1 cellular context compared by ENCODE assay signal in genomic region chr6:130864344-130864743, GRCh38.
TF ChIP-seq lines count a peak whose summit lies in the region.

No MANE protein-coding gene starts in this region.

TF ChIP-seq in HepG2, 621 proteins besides CTCF, POLR2A, EP300 and RAD21 (continued from another document and continues in another):
- TF ChIP-seq, protein P1, sequence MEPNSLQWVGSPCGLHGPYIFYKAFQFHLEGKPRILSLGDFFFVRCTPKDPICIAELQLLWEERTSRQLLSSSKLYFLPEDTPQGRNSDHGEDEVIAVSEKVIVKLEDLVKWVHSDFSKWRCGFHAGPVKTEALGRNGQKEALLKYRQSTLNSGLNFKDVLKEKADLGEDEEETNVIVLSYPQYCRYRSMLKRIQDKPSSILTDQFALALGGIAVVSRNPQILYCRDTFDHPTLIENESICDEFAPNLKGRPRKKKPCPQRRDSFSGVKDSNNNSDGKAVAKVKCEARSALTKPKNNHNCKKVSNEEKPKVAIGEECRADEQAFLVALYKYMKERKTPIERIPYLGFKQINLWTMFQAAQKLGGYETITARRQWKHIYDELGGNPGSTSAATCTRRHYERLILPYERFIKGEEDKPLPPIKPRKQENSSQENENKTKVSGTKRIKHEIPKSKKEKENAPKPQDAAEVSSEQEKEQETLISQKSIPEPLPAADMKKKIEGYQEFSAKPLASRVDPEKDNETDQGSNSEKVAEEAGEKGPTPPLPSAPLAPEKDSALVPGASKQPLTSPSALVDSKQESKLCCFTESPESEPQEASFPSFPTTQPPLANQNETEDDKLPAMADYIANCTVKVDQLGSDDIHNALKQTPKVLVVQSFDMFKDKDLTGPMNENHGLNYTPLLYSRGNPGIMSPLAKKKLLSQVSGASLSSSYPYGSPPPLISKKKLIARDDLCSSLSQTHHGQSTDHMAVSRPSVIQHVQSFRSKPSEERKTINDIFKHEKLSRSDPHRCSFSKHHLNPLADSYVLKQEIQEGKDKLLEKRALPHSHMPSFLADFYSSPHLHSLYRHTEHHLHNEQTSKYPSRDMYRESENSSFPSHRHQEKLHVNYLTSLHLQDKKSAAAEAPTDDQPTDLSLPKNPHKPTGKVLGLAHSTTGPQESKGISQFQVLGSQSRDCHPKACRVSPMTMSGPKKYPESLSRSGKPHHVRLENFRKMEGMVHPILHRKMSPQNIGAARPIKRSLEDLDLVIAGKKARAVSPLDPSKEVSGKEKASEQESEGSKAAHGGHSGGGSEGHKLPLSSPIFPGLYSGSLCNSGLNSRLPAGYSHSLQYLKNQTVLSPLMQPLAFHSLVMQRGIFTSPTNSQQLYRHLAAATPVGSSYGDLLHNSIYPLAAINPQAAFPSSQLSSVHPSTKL (CRISPR knock-in tag; IDR thresholded peaks at IDR 0.05): peak; percentile 95
- TF ChIP-seq MXI1 (IDR thresholded peaks at IDR 0.05; ENCODE audit: borderline replicate concordance, low read depth, low read length): peak; percentile 19; the same call in 1 of the 3 replicates
- 0 out of 2 replicates have a peak, but pooled peaks have one; percentile 54 for TF ChIP-seq ZSCAN9 (CRISPR knock-in tag; IDR thresholded peaks at IDR 0.05; ENCODE audit: borderline replicate concordance)
- peak; percentile 68 for TF ChIP-seq NCOA2 (CRISPR knock-in tag; IDR thresholded peaks at IDR 0.05)
- TF ChIP-seq, protein P2, sequence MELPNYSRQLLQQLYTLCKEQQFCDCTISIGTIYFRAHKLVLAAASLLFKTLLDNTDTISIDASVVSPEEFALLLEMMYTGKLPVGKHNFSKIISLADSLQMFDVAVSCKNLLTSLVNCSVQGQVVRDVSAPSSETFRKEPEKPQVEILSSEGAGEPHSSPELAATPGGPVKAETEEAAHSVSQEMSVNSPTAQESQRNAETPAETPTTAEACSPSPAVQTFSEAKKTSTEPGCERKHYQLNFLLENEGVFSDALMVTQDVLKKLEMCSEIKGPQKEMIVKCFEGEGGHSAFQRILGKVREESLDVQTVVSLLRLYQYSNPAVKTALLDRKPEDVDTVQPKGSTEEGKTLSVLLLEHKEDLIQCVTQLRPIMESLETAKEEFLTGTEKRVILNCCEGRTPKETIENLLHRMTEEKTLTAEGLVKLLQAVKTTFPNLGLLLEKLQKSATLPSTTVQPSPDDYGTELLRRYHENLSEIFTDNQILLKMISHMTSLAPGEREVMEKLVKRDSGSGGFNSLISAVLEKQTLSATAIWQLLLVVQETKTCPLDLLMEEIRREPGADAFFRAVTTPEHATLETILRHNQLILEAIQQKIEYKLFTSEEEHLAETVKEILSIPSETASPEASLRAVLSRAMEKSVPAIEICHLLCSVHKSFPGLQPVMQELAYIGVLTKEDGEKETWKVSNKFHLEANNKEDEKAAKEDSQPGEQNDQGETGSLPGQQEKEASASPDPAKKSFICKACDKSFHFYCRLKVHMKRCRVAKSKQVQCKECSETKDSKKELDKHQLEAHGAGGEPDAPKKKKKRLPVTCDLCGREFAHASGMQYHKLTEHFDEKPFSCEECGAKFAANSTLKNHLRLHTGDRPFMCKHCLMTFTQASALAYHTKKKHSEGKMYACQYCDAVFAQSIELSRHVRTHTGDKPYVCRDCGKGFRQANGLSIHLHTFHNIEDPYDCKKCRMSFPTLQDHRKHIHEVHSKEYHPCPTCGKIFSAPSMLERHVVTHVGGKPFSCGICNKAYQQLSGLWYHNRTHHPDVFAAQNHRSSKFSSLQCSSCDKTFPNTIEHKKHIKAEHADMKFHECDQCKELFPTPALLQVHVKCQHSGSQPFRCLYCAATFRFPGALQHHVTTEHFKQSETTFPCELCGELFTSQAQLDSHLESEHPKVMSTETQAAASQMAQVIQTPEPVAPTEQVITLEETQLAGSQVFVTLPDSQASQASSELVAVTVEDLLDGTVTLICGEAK (IDR thresholded peaks at IDR 0.05): no peak
- TF ChIP-seq, protein P2 (CRISPR knock-in tag; IDR thresholded peaks at IDR 0.05): no peak
- TF ChIP-seq, protein P3, sequence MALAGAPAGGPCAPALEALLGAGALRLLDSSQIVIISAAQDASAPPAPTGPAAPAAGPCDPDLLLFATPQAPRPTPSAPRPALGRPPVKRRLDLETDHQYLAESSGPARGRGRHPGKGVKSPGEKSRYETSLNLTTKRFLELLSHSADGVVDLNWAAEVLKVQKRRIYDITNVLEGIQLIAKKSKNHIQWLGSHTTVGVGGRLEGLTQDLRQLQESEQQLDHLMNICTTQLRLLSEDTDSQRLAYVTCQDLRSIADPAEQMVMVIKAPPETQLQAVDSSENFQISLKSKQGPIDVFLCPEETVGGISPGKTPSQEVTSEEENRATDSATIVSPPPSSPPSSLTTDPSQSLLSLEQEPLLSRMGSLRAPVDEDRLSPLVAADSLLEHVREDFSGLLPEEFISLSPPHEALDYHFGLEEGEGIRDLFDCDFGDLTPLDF (CRISPR knock-in tag; IDR thresholded peaks at IDR 0.05): no peak
- no peak for TF ChIP-seq FOXO4 (CRISPR knock-in tag; conservative IDR thresholded peaks at IDR 0.05)
- TF ChIP-seq SKI (IDR thresholded peaks at IDR 0.05; ENCODE audit: partially characterized antibody): no peak
- TF ChIP-seq KLF11 (CRISPR knock-in tag; IDR thresholded peaks at IDR 0.05): no peak
- 0 out of 2 replicates have a peak, but pooled peaks have one; percentile 14 for TF ChIP-seq HOXA5 (CRISPR knock-in tag; IDR thresholded peaks at IDR 0.05)
- no peak for TF ChIP-seq MYNN (CRISPR knock-in tag; IDR thresholded peaks at IDR 0.05; ENCODE audit: low read depth)
- peak; percentile 12; the same call in 1 of the 2 replicates for TF ChIP-seq ZNF605 (CRISPR knock-in tag; IDR thresholded peaks at IDR 0.05)
- TF ChIP-seq MTA1 (CRISPR knock-in tag; IDR thresholded peaks at IDR 0.05; ENCODE audit: borderline replicate concordance): peak; percentile 78; the same call in 1 of the 2 replicates
- TF ChIP-seq ZNF44 (CRISPR knock-in tag; IDR thresholded peaks at IDR 0.05): no peak
- TF ChIP-seq CEBPG (CRISPR knock-in tag; IDR thresholded peaks at IDR 0.05): peak; percentile 12
- TF ChIP-seq, protein P4, sequence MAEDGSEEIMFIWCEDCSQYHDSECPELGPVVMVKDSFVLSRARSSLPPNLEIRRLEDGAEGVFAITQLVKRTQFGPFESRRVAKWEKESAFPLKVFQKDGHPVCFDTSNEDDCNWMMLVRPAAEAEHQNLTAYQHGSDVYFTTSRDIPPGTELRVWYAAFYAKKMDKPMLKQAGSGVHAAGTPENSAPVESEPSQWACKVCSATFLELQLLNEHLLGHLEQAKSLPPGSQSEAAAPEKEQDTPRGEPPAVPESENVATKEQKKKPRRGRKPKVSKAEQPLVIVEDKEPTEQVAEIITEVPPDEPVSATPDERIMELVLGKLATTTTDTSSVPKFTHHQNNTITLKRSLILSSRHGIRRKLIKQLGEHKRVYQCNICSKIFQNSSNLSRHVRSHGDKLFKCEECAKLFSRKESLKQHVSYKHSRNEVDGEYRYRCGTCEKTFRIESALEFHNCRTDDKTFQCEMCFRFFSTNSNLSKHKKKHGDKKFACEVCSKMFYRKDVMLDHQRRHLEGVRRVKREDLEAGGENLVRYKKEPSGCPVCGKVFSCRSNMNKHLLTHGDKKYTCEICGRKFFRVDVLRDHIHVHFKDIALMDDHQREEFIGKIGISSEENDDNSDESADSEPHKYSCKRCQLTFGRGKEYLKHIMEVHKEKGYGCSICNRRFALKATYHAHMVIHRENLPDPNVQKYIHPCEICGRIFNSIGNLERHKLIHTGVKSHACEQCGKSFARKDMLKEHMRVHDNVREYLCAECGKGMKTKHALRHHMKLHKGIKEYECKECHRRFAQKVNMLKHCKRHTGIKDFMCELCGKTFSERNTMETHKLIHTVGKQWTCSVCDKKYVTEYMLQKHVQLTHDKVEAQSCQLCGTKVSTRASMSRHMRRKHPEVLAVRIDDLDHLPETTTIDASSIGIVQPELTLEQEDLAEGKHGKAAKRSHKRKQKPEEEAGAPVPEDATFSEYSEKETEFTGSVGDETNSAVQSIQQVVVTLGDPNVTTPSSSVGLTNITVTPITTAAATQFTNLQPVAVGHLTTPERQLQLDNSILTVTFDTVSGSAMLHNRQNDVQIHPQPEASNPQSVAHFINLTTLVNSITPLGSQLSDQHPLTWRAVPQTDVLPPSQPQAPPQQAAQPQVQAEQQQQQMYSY (CRISPR knock-in tag; IDR thresholded peaks at IDR 0.05): no peak
- TF ChIP-seq HNRNPUL1 (IDR thresholded peaks at IDR 0.05; ENCODE audit: low read depth, low read length): no peak
- TF ChIP-seq TERF1 (CRISPR knock-in tag; IDR thresholded peaks at IDR 0.05): no peak
- peak; percentile 44; the same call in 1 of the 2 replicates for TF ChIP-seq POLR2AphosphoS5 (IDR thresholded peaks at IDR 0.05; ENCODE audit: low read depth, low read length)
- no peak for TF ChIP-seq MYPOP (CRISPR knock-in tag; IDR thresholded peaks at IDR 0.05)
- no peak for TF ChIP-seq U2AF2 (IDR thresholded peaks at IDR 0.05; ENCODE audit: low read depth, low read length)
- peak; percentile 73; the same call in 1 of the 2 replicates for TF ChIP-seq ERF (CRISPR knock-in tag; IDR thresholded peaks at IDR 0.05)
- no peak for TF ChIP-seq ZBTB49 (CRISPR knock-in tag; IDR thresholded peaks at IDR 0.05; ENCODE audit: borderline replicate concordance)
- TF ChIP-seq, protein P5, sequence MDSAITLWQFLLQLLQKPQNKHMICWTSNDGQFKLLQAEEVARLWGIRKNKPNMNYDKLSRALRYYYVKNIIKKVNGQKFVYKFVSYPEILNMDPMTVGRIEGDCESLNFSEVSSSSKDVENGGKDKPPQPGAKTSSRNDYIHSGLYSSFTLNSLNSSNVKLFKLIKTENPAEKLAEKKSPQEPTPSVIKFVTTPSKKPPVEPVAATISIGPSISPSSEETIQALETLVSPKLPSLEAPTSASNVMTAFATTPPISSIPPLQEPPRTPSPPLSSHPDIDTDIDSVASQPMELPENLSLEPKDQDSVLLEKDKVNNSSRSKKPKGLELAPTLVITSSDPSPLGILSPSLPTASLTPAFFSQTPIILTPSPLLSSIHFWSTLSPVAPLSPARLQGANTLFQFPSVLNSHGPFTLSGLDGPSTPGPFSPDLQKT (CRISPR knock-in tag; IDR thresholded peaks at IDR 0.05; ENCODE audit: borderline replicate concordance): no peak
- TF ChIP-seq PCBP1 (IDR thresholded peaks at IDR 0.05; ENCODE audit: borderline replicate concordance, low read depth, low read length): no peak
